ENCODE assay signal across 14 cellular contexts in the genomic region with DNA sequence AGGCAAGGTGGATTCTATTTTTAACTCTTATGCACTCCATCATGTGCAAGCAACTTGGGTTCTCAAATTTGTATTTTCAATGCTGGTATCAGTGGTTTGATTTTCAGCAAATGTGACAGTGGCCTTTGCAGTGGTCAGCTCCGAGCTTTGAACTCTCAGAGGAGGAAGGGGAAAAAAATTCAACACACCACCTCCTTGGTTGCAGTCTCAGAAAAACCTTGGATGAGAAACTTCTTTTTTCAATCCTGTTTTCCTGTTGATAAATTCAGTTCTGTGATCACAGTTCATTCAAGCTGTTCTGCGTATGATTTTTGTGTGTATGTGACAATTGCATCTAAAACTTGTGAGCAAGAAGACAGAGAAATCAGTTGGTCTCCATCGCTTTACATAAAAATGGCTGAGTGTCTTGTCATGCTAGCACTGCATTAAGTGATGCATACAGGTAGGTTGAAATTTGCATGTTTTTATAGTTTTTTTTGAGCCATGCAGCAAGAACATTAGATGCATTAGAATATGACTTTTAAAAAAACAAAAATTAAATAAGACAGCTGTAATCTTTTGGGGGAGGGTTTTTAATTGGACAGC. TPM values are rescaled to one million over a fixed set of nuclear protein-coding genes. Genes with fewer than 3 reads are reported as not detected.
DNase-seq lines count a peak whose midpoint lies in the region; ATAC-seq and TF ChIP-seq lines count a peak whose summit lies in the region.
"Had no signal": no experiment of that assay in that cellular context is flagged by ENCODE, and none has a peak within 500 bp of the region (broad histone marks: within the 10 kb centered on the region; RNA-seq: fewer than 3 reads in every experiment).

No MANE protein-coding gene starts in this region.

- no peaks in the 10 kb centered on the region for H3K27me3 Mint-ChIP-seq in activated CD8-positive, alpha-beta memory T cell treated with anti-CD3 and anti-CD28 coated beads, Interleukin-2, amount 10 ng/mL, durations not matched to agents 7 days and 5 days
- H3K27me3 Mint-ChIP-seq: stimulated activated naive CD8-positive, alpha-beta T cell treated with anti-CD3 and anti-CD28 coated beads, Interleukin-15, Interleukin-2, amounts not matched to agents 100 ng/mL and 50 ng/mL, for 24 hours had no signal

- TF ChIP-seq CTCF in transverse colon (IDR thresholded peaks at IDR 0.05): no peak

- H3K36me3 ChIP-seq in transverse colon: peaks cover 0 to 4% (median 0%) of the 10 kb centered on the region in 4 donors
- H3K36me3 ChIP-seq: cardiac muscle cell, neutrophil had no signal

- H3K4me1 Mint-ChIP-seq in activated CD8-positive, alpha-beta memory T cell treated with anti-CD3 and anti-CD28 coated beads, Interleukin-2, amount 10 ng/mL, durations not matched to agents 7 days and 5 days: peaks cover 62% of the 10 kb centered on the region

- H3K36me3 Mint-ChIP-seq in activated CD8-positive, alpha-beta memory T cell treated with anti-CD3 and anti-CD28 coated beads, Interleukin-2, amount 10 ng/mL, durations not matched to agents 7 days and 5 days: peaks cover 4% of the 10 kb centered on the region

- ATAC-seq in activated CD8-positive, alpha-beta memory T cell treated with anti-CD3 and anti-CD28 coated beads, Interleukin-2, amount 10 ng/mL, durations not matched to agents 7 days and 5 days: no peak
- no peak for ATAC-seq in GM21526 (IDR thresholded peaks at IDR 0.05; ENCODE audit: low FRiP score, unreplicated experiment)

- H3K27me3 ChIP-seq in transverse colon: no peaks in the 10 kb centered on the region
- H3K27me3 ChIP-seq: cardiac muscle cell, neutrophil had no signal

- WGBS in transverse colon (ENCODE audit: low coverage in 1 of 2), 2 donors: 81 to 87% methylated on average over 3 of the region's 3 CpGs

- H3K9me3 ChIP-seq in transverse colon: no peaks in the 10 kb centered on the region
- H3K9me3 ChIP-seq: neutrophil had no signal

- H3K9me3 Mint-ChIP-seq in activated CD8-positive, alpha-beta memory T cell treated with anti-CD3 and anti-CD28 coated beads, Interleukin-2, amount 10 ng/mL, durations not matched to agents 7 days and 5 days (ENCODE audit: low read depth): no peaks in the 10 kb centered on the region
- H3K9me3 Mint-ChIP-seq: stimulated activated naive CD8-positive, alpha-beta T cell treated with anti-CD3 and anti-CD28 coated beads, Interleukin-15, Interleukin-2, amounts not matched to agents 100 ng/mL and 50 ng/mL, for 24 hours had no signal

- peaks cover 0 to 13% (median 1%) of the 10 kb centered on the region in 4 donors for H3K4me1 ChIP-seq in transverse colon

- TF ChIP-seq EP300 in transverse colon (IDR thresholded peaks at IDR 0.05; ENCODE audit: low read depth): no peak

- peak overlapping the region in 1 of 4 donors; percentile 23 for H3K4me3 ChIP-seq in transverse colon
- H3K4me3 ChIP-seq: cardiac muscle cell had no signal

- H3K27ac Mint-ChIP-seq in activated CD8-positive, alpha-beta memory T cell treated with anti-CD3 and anti-CD28 coated beads, Interleukin-2, amount 10 ng/mL, durations not matched to agents 7 days and 5 days: peak overlapping the region; percentile 20
- H3K27ac Mint-ChIP-seq: stimulated activated naive CD8-positive, alpha-beta T cell treated with anti-CD3 and anti-CD28 coated beads, Interleukin-15, Interleukin-2, amounts not matched to agents 100 ng/mL and 50 ng/mL, for 24 hours had no signal

- TF ChIP-seq POLR2A in Raji (IDR thresholded peaks at IDR 0.05; ENCODE audit: insufficient read depth, low read depth, low read length) (peak; percentile 45; the same call in 1 of the 2 replicates), transverse colon (IDR thresholded peaks at IDR 0.05) (no peak)

- DNase-seq in activated CD8-positive, alpha-beta memory T cell treated with anti-CD3 and anti-CD28 coated beads, Interleukin-2, amount 10 ng/mL, durations not matched to agents 7 days and 5 days: no peak
- DNase-seq in activated CD8-positive, alpha-beta memory T cell treated with anti-CD3 and anti-CD28 coated beads, Interleukin-2, amount 50 U/mL, for 48 hours: no peak
- DNase-seq in inferior parietal cortex (ENCODE audit: extremely low spot score) (peak; percentile 56), transverse colon (no peak), SIG-M5 (lab: John Stamatoyannopoulos, UW) (no peak), NCI-H748 treated with DMSO at 0.1 percent for 48 hours (lab: John Stamatoyannopoulos, UW) (no peak)
- DNase-seq: GDM1; stimulated activated CD4-positive, alpha-beta T cell treated with anti-CD3 and anti-CD28 coated beads, Interleukin-2, amount 100 ng/mL, for 24 hours had no signal

- in situ Hi-C loops in transverse colon (cut with MboI; ENCODE audit: low pct_ligation_motif_present in 1 of 4, low pct_unique_long_range_greater_than_20kb in 1 of 4, low sequenced_read_pairs in 3 of 4): no loop called here

- CTCF ChIA-PET in activated CD8-positive, alpha-beta memory T cell treated with anti-CD3 and anti-CD28 coated beads, Interleukin-2, amount 10 ng/mL, durations not matched to agents 7 days and 5 days (lab: Charles Lee): interaction anchor here (0.6 to 4.0 kb wide), 11 partner anchors 10 to 76 kb away, joined by 3 to 16 read pairs (median 6); no protein-coding TSS in a partner anchor

- H3K27ac ChIP-seq in transverse colon: peak overlapping the region; percentile 43 to 66 (median 57)
- H3K27ac ChIP-seq: cardiac muscle cell, neutrophil, VCaP had no signal

- intact Hi-C loops in transverse colon (cut with DNase I; ENCODE audit: low total_unique reads): no loop called here

- H3K4me3 Mint-ChIP-seq in activated CD8-positive, alpha-beta memory T cell treated with anti-CD3 and anti-CD28 coated beads, Interleukin-2, amount 10 ng/mL, durations not matched to agents 7 days and 5 days: peak overlapping the region; percentile 33

RNA-seq across cellular contexts. Expression of gene ZBTB38, which starts 19.2 kb away (rescaled TPM):
- total RNA-seq in activated CD8-positive, alpha-beta memory T cell treated with anti-CD3 and anti-CD28 coated beads, Interleukin-2, amount 10 ng/mL, durations not matched to agents 7 days and 5 days: 10 to 100 TPM; 42.5 to 49.4 TPM
- total RNA-seq in transverse colon: 100 to 1,000 TPM in 3 of 4 donors, 10 to 100 TPM in 1; 71.8 to 182 (median 169) TPM
